In the genomic region with DNA sequence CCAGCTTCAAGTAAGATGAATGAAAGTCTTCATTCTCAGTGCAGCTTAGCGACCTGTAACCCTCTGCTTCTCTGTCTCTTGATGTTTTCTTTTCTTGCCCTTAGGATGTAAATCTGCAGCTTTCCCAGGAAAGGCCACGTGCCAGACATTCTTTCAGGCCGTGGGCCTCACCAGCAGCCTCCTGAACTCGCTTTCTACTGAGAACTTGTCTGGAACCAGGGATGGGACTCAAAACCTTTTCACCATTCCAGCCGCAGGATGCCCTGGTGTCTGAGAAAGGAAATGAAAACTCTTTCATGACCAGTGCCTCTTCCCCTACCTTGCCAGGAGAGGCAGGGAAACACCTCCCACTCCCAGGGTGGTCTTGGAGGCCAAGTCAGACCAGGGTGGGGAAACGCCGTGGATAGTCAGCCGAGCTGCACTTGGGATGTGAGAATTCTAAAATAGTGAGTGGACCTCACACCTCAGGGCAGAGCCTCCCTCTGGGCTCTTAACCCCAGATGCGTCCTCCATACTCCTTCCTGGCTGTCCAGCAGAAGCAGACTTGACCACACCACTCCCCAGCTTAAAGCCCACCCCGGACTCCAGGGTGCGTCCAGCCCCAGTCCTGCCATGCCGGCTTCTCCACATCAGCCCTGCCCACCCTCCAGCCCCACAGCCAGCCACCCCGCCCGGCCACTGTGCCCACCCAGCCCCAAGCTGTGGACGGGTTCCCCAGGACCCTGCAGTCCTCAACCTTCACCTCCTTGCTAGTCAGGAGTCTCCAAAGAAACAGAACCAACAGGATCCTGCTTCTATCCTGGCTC, we compare ENCODE assay signal across 25 cellular contexts.
DNase-seq lines count a peak whose midpoint lies in the region; ATAC-seq and TF ChIP-seq lines count a peak whose summit lies in the region.
"Had no signal": no experiment of that assay in that cellular context is flagged by ENCODE, and none has a peak within 500 bp of the region (broad histone marks: within the 10 kb centered on the region; RNA-seq: fewer than 3 reads in every experiment).

No MANE protein-coding gene starts in this region.

- no peaks in the 10 kb centered on the region for H4K20me1 ChIP-seq in fibroblast of lung (ENCODE audit: control insufficient read depth, extremely low read depth, insufficient read depth, low read length)

- H3K4me3 ChIP-seq in AG10803 (ENCODE audit: low read length), result no peak overlapping the region
- no peak overlapping the region for H3K4me3 ChIP-seq in fibroblast of lung (replicated peaks in 1 of 4; ENCODE audit: control extremely low read depth in 1 of 4, insufficient read depth in 1 of 4, low read depth in 3 of 4, low read length in 4 of 4)
- H3K4me3 ChIP-seq: A549, gastrocnemius medialis, sigmoid colon, upper lobe of right lung had no signal

- ATAC-seq in HG03095 (IDR thresholded peaks at IDR 0.05; ENCODE audit: unreplicated experiment) (no peak), HG02885 (IDR thresholded peaks at IDR 0.05; ENCODE audit: poor library complexity, unreplicated experiment) (no peak)
- ATAC-seq: activated naive CD8-positive, alpha-beta T cell treated with anti-CD3 and anti-CD28 coated beads, Interleukin-2, amount 50 U/mL, for 24 hours; gastrocnemius medialis; HCT116; SK-N-SH treated with all-trans-retinoic acid at 6 μM for 48 hours; upper lobe of right lung had no signal

- H3K9ac ChIP-seq in fibroblast of lung (ENCODE audit: insufficient read depth, low read length), result no peak overlapping the region
- H3K9ac ChIP-seq: parathyroid adenoma had no signal

- no peaks in the 10 kb centered on the region for H3K36me3 ChIP-seq in fibroblast of lung (ENCODE audit: control insufficient read depth, insufficient read depth, low read length)
- H3K36me3 ChIP-seq: gastrocnemius medialis, sigmoid colon, upper lobe of right lung had no signal

- H2AFZ ChIP-seq in fibroblast of lung (ENCODE audit: low read length), result no peak overlapping the region
- H2AFZ ChIP-seq: parathyroid adenoma had no signal

- no peaks in the 10 kb centered on the region for H3K9me3 ChIP-seq in fibroblast of lung (ENCODE audit: control insufficient read depth, insufficient read depth, low read depth, low read length)
- H3K9me3 ChIP-seq: gastrocnemius medialis, sigmoid colon, upper lobe of right lung had no signal

- peaks cover 49% of the 10 kb centered on the region for H3K4me1 Mint-ChIP-seq in nephron progenitor cell
- H3K4me1 Mint-ChIP-seq: activated naive CD8-positive, alpha-beta T cell treated with anti-CD3 and anti-CD28 coated beads, Interleukin-2, amount 50 U/mL, for 24 hours had no signal

- H3K36me3 Mint-ChIP-seq in nephron progenitor cell (ENCODE audit: low read depth), result peaks cover 25% of the 10 kb centered on the region

- peak overlapping the region; percentile 19 for H3K4me3 Mint-ChIP-seq in nephron progenitor cell
- H3K4me3 Mint-ChIP-seq: activated naive CD8-positive, alpha-beta T cell treated with anti-CD3 and anti-CD28 coated beads, Interleukin-2, amount 50 U/mL, for 24 hours; T-helper 2 cell treated with Interferon-gamma antibody and Interleukin-4, amounts not matched to agents 5 μg/mL and 100 μg/mL, for 36 hours had no signal

- no peak for TF ChIP-seq CTCF in AG10803 (conservative IDR thresholded peaks at IDR 0.05; ENCODE audit: low read length)
- TF ChIP-seq CTCF in fibroblast of lung (conservative IDR thresholded peaks at IDR 0.05 in 1 of 2, IDR thresholded peaks at IDR 0.05 in 1 of 2; ENCODE audit: low read depth in 1 of 2, low read length in 2 of 2), result no peak
- no peak for TF ChIP-seq CTCF in nephron progenitor cell (IDR thresholded peaks at IDR 0.05)

- peaks cover 46% of the 10 kb centered on the region for H3K9me3 Mint-ChIP-seq in nephron progenitor cell
- H3K9me3 Mint-ChIP-seq: activated naive CD8-positive, alpha-beta T cell treated with anti-CD3 and anti-CD28 coated beads, Interleukin-2, amount 50 U/mL, for 24 hours; T-helper 2 cell treated with Interferon-gamma antibody and Interleukin-4, amounts not matched to agents 5 μg/mL and 100 μg/mL, for 36 hours had no signal

- peak; percentile 25 for DNase-seq in AG10803 (ENCODE audit: low read depth)
- peak; percentile 46 for DNase-seq in amniotic epithelial cell (ENCODE audit: low read depth)
- DNase-seq in fibroblast of lung (ENCODE audit: low read depth in 2 of 2), result peak; percentile 12 to 43
- DNase-seq in nephron progenitor cell, result peak; percentile 57
- DNase-seq in hepatic stellate cell (ENCODE audit: low spot score), result no peak
- DNase-seq in NOMO-1 treated with DMSO at 0.1 percent for 48 hours (lab: John Stamatoyannopoulos, UW; ENCODE audit: unreplicated experiment), result no peak
- DNase-seq: activated CD4-positive, alpha-beta T cell treated with anti-CD3 and anti-CD28 coated beads, Interleukin-2, amount 50 U/mL, for 48 hours; activated gamma-delta T cell; activated naive CD8-positive, alpha-beta T cell treated with anti-CD3 and anti-CD28 coated beads, Interleukin-2, amount 50 U/mL, for 24 hours; DMS79 treated with DMSO at 0.1 percent for 48 hours; gastrocnemius medialis; Kasumi-1; kidney; NCI-H1105 treated with DMSO at 0.1 percent for 48 hours; NCI-H2081; sigmoid colon; stimulated activated CD8-positive, alpha-beta memory T cell treated with anti-CD3 and anti-CD28 coated beads, Interleukin-4, amount 100 ng/mL, for 48 hours; upper lobe of right lung had no signal

- no peaks in the 10 kb centered on the region for H3K4me1 ChIP-seq in fibroblast of lung (ENCODE audit: control insufficient read depth, extremely low read depth, insufficient read depth, low read length)
- H3K4me1 ChIP-seq: A549, gastrocnemius medialis, parathyroid adenoma, sigmoid colon, upper lobe of right lung had no signal

- peaks cover 10% of the 10 kb centered on the region for H3K27me3 Mint-ChIP-seq in nephron progenitor cell (ENCODE audit: low read depth, poor library complexity)

- H3K27ac Mint-ChIP-seq in nephron progenitor cell, result peak overlapping the region; percentile 99
- H3K27ac Mint-ChIP-seq: activated naive CD8-positive, alpha-beta T cell treated with anti-CD3 and anti-CD28 coated beads, Interleukin-2, amount 50 U/mL, for 24 hours; T-helper 2 cell treated with Interferon-gamma antibody and Interleukin-4, amounts not matched to agents 5 μg/mL and 100 μg/mL, for 36 hours had no signal

- no peak overlapping the region for H3K4me2 ChIP-seq in fibroblast of lung (ENCODE audit: extremely low read depth, insufficient read depth, low read length)
- H3K4me2 ChIP-seq: A549 had no signal

- H3K79me2 ChIP-seq in fibroblast of lung (ENCODE audit: control insufficient read depth, insufficient read depth, low read length), result no peaks in the 10 kb centered on the region
- H3K79me2 ChIP-seq: parathyroid adenoma had no signal

- no peaks in the 10 kb centered on the region for H3K27me3 ChIP-seq in fibroblast of lung (ENCODE audit: control insufficient read depth, insufficient read depth, low read length)
- H3K27me3 ChIP-seq: sigmoid colon, upper lobe of right lung had no signal

- H3K27ac ChIP-seq in fibroblast of lung (ENCODE audit: insufficient read depth, low read length), result no peak overlapping the region
- H3K27ac ChIP-seq: A549, gastrocnemius medialis, parathyroid adenoma, sigmoid colon, upper lobe of right lung had no signal

Comparison
In these comparisons a context has a peak if more than half of its experiments do, and no peak if none do; other contexts are left out.
1. DNase-seq: peak in AG10803 (single experiment), amniotic epithelial cell (single experiment), fibroblast of lung (2 of 2) and nephron progenitor cell (single experiment); none in hepatic stellate cell (single experiment) and NOMO-1 treated with DMSO at 0.1 percent for 48 hours (single experiment).